10 cellular contexts compared by ENCODE assay signal in genomic region chr14:97218336-97218712, GRCh38.
A peak's percentile ranks its signal among the peaks of the same experiment; 100 is the strongest.
DNase-seq lines count a peak whose midpoint lies in the region; ATAC-seq and TF ChIP-seq lines count a peak whose summit lies in the region.
"Had no signal": no experiment of that assay in that cellular context is flagged by ENCODE, and none has a peak within 500 bp of the region (broad histone marks: within the 10 kb centered on the region; RNA-seq: fewer than 3 reads in every experiment).

No MANE protein-coding gene starts in this region.

- peak overlapping the region; percentile 77 for H3K4me3 ChIP-seq in CD8-positive, alpha-beta T cell (ENCODE audit: low read depth, low read length)
- H3K4me3 ChIP-seq in Peyer's patch: peak overlapping the region; percentile 22 to 43 (median 40)
- peak overlapping the region; percentile 59 for H3K4me3 ChIP-seq in epithelial cell of proximal tubule (ENCODE audit: low read depth, low read length)
- peak overlapping the region; percentile 51 for H3K4me3 ChIP-seq in osteoblast (ENCODE audit: insufficient read depth, low read length)

- peak overlapping the region; percentile 76 for H3K4me2 ChIP-seq in osteoblast (ENCODE audit: insufficient read depth, low read length)

- no peaks in the 10 kb centered on the region for H4K20me1 ChIP-seq in osteoblast (ENCODE audit: insufficient read depth, low read length)

- peaks cover 24% of the 10 kb centered on the region for H3K4me1 Mint-ChIP-seq in CD8-positive, alpha-beta T cell (ENCODE audit: low read depth)

- H3K27me3 ChIP-seq in CD8-positive, alpha-beta T cell (ENCODE audit: insufficient read depth, low read length): no peaks in the 10 kb centered on the region
- no peaks in the 10 kb centered on the region for H3K27me3 ChIP-seq in Peyer's patch
- H3K27me3 ChIP-seq in osteoblast (ENCODE audit: insufficient read depth, low read length): peaks cover 8% of the 10 kb centered on the region

- H3K36me3 Mint-ChIP-seq in CD8-positive, alpha-beta T cell: no peaks in the 10 kb centered on the region

- H3K9me3 Mint-ChIP-seq in CD8-positive, alpha-beta T cell: no peaks in the 10 kb centered on the region

- no peaks in the 10 kb centered on the region for H3K9me3 ChIP-seq in CD8-positive, alpha-beta T cell (ENCODE audit: low read length)
- H3K9me3 ChIP-seq in Peyer's patch (no peaks in the 10 kb centered on the region), osteoblast (ENCODE audit: low read depth, low read length) (no peaks in the 10 kb centered on the region)

- no peak for TF ChIP-seq POLR2A in Peyer's patch (IDR thresholded peaks at IDR 0.05)

- peaks cover 14% of the 10 kb centered on the region for H3K4me1 ChIP-seq in CD8-positive, alpha-beta T cell (ENCODE audit: insufficient read depth, low read length)
- peaks cover 0 to 6% (median 0%) of the 10 kb centered on the region in 4 donors for H3K4me1 ChIP-seq in Peyer's patch
- H3K4me1 ChIP-seq in osteoblast (ENCODE audit: insufficient read depth, low read length): no peaks in the 10 kb centered on the region

- POLR2A ChIA-PET in CD8-positive, alpha-beta T cell (lab: Charles Lee): interaction anchor here (0.6 to 0.8 kb wide), 2 partner anchors 258 to 384 kb away, joined by 3 read pairs; no protein-coding TSS in a partner anchor

- H3K4me3 Mint-ChIP-seq in CD8-positive, alpha-beta T cell: peak overlapping the region; percentile 85

- no peak for TF ChIP-seq CTCF in CD8-positive, alpha-beta T cell (IDR thresholded peaks at IDR 0.05)
- TF ChIP-seq CTCF in Peyer's patch (IDR thresholded peaks at IDR 0.05) (no peak), epithelial cell of proximal tubule (conservative IDR thresholded peaks at IDR 0.05; ENCODE audit: low read depth, low read length) (no peak), osteoblast (IDR thresholded peaks at IDR 0.05; ENCODE audit: extremely low read depth, low read depth, low read length) (no peak)

- peak overlapping the region; percentile 10 for H3K27ac Mint-ChIP-seq in CD8-positive, alpha-beta T cell

- H3K27ac ChIP-seq in CD8-positive, alpha-beta T cell (ENCODE audit: low read depth, low read length): no peak overlapping the region
- H3K27ac ChIP-seq in Peyer's patch (no peak overlapping the region), osteoblast (ENCODE audit: low read depth, low read length) (no peak overlapping the region)

- no peaks in the 10 kb centered on the region for H3K36me3 ChIP-seq in CD8-positive, alpha-beta T cell (ENCODE audit: insufficient read depth, low read length)
- H3K36me3 ChIP-seq in Peyer's patch (no peaks in the 10 kb centered on the region), osteoblast (ENCODE audit: insufficient read depth, low read length) (no peaks in the 10 kb centered on the region)

- H3K79me2 ChIP-seq in osteoblast (ENCODE audit: insufficient read depth, low read length): no peaks in the 10 kb centered on the region

- no peak for DNase-seq in CD8-positive, alpha-beta T cell
- DNase-seq in Peyer's patch (no peak), epithelial cell of proximal tubule (ENCODE audit: low read depth) (no peak), osteoblast (ENCODE audit: insufficient read length, low spot score, missing footprints) (no peak), superior temporal gyrus (ENCODE audit: extremely low spot score) (no peak), NCI-H2107 (lab: John Stamatoyannopoulos, UW) (no peak)
- DNase-seq: foreskin melanocyte, T1000 had no signal

- ATAC-seq in CD8-positive, alpha-beta T cell: no peak
- ATAC-seq in HG03520 (IDR thresholded peaks at IDR 0.05; ENCODE audit: unreplicated experiment) (no peak), HG03469 (IDR thresholded peaks at IDR 0.05; ENCODE audit: unreplicated experiment) (no peak)

- intact Hi-C loops in CD8-positive, alpha-beta T cell (cut with DNase I, micrococcal nuclease): no loop called here

- peaks cover 5% of the 10 kb centered on the region for H3K27me3 Mint-ChIP-seq in CD8-positive, alpha-beta T cell (ENCODE audit: low read depth)

- CTCF ChIA-PET in CD8-positive, alpha-beta T cell (lab: Charles Lee): interaction anchor here (0.6 kb wide), 1 partner anchor 198 kb away, joined by 4 read pairs; no protein-coding TSS in a partner anchor

- H2AFZ ChIP-seq in osteoblast (ENCODE audit: low read length): no peak overlapping the region
